In the genomic region with DNA sequence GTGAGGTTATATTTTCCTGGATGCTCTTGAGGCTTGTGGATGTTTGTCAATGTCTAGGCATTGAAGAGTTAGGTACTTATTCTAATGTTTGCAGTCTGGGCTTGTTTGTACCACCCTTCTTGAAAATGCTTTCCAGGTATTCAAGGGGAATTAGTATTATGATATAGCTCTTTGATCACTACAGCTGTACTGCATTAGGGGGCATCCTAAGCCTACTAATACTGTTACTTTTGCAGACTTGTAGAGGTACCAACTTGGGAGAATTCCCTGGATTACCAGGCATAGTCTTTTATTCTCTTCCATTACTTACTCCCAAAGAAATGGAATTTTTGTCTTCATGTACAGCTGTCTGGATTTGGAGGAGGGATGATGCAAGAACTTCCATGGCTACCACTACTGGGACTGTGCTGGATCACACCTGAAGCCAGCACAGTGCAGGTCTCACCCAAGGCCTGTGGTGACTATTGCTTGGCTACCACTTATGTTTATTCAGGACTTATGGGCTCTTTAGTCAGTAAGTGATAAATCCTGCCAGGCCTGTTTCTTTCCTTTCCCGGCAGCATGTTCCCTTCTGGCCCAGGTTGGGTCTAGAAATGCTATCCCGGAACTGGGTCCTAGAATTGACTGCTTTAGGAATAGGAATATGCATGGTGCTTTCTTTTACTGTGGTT, we compare ENCODE assay signal across 19 cellular contexts.
DNase-seq lines count a peak whose midpoint lies in the region; ATAC-seq and TF ChIP-seq lines count a peak whose summit lies in the region.
"Had no signal": no experiment of that assay in that cellular context is flagged by ENCODE, and none has a peak within 500 bp of the region (broad histone marks: within the 10 kb centered on the region; RNA-seq: fewer than 3 reads in every experiment).

No MANE protein-coding gene starts in this region.

- TF ChIP-seq POLR2A in Peyer's patch (IDR thresholded peaks at IDR 0.05): no peak
- TF ChIP-seq POLR2A in thyroid gland (IDR thresholded peaks at IDR 0.05): no peak

- no peaks in the 10 kb centered on the region for H3F3A ChIP-seq in SK-N-SH (replicated peaks; ENCODE audit: insufficient read depth)

- CTCF ChIA-PET in SK-N-SH (lab: Yijun Ruan, JAX): interaction anchor here (1.2 kb wide), 1 partner anchor 586 kb away, joined by 3 read pairs; no protein-coding TSS in a partner anchor

- peaks cover 20 to 22% of the 10 kb centered on the region in 2 donors for H3K9me3 Mint-ChIP-seq in natural killer cell

- H3K4me1 ChIP-seq in SK-N-SH (ENCODE audit: control insufficient read depth in 1 of 2, insufficient read depth in 2 of 2, low read depth in 1 of 2, low read length in 1 of 2) (no peaks in the 10 kb centered on the region), Peyer's patch (no peaks in the 10 kb centered on the region), thyroid gland (no peaks in the 10 kb centered on the region)
- H3K4me1 ChIP-seq: BLaER1 treated with 17β-estradiol and CSF1 and Interleukin-3, amounts not matched to agents 10 nM and 100 nM had no signal

- DNase-seq in SK-N-SH (no peak), LNCaP clone FGC (ENCODE audit: low read depth) (peak; percentile 26), epithelial cell of prostate (ENCODE audit: low read depth, low spot score) (peak; percentile 2), natural killer cell (no peak), Peyer's patch (no peak), thyroid gland (no peak)
- DNase-seq: 8988T; CD4-positive, CD25-positive, alpha-beta regulatory T cell; CD8-positive, alpha-beta memory T cell; COR-L47; DMS 273 treated with DMSO at 0.1 percent for 48 hours; DMS79; GDM1; GM23248; H7; KG1 had no signal

- no peaks in the 10 kb centered on the region for H3K4me1 Mint-ChIP-seq in natural killer cell
- H3K4me1 Mint-ChIP-seq: B cell; CD4-positive, CD25-positive, alpha-beta regulatory T cell; CD8-positive, alpha-beta memory T cell had no signal

- no peaks in the 10 kb centered on the region for H4K20me1 ChIP-seq in SK-N-SH (ENCODE audit: insufficient read depth)
- H4K20me1 ChIP-seq: BLaER1 treated with 17β-estradiol and CSF1 and Interleukin-3, amounts not matched to agents 10 nM and 100 nM had no signal

- no peak overlapping the region for H3K4me3 ChIP-seq in SK-N-SH (ENCODE audit: low read depth in 2 of 2, low read length in 1 of 2)
- no peak overlapping the region for H3K4me3 ChIP-seq in LNCaP clone FGC (ENCODE audit: low read depth, low read length)
- H3K4me3 ChIP-seq in Peyer's patch: no peak overlapping the region
- H3K4me3 ChIP-seq in thyroid gland (replicated peaks in 1 of 3): no peak overlapping the region
- H3K4me3 ChIP-seq: BLaER1 treated with 17β-estradiol and CSF1 and Interleukin-3, amounts not matched to agents 10 nM and 100 nM; GM23248 had no signal

- 28% methylated on average over 2 of the region's 2 CpGs for WGBS in SK-N-SH (ENCODE audit: low lambda C conversion rate)
- 88 to 89% methylated on average over 2 of the region's 2 CpGs for WGBS in thyroid gland, 2 donors

- TF ChIP-seq CTCF in SK-N-SH (IDR thresholded peaks at IDR 0.05) (no peak), LNCaP clone FGC (IDR thresholded peaks at IDR 0.05; ENCODE audit: control insufficient read depth, extremely low read depth, insufficient read depth) (no peak), natural killer cell (IDR thresholded peaks at IDR 0.05) (no peak), Peyer's patch (IDR thresholded peaks at IDR 0.05) (no peak), thyroid gland (IDR thresholded peaks at IDR 0.05) (no peak)

- intact Hi-C loops in natural killer cell (cut with micrococcal nuclease) (no loop called here), thyroid gland (cut with DNase I) (no loop called here)

- peaks cover 7% of the 10 kb centered on the region for H3K36me3 Mint-ChIP-seq in natural killer cell
- H3K36me3 Mint-ChIP-seq: CD4-positive, CD25-positive, alpha-beta regulatory T cell had no signal

- POLR2A ChIA-PET in SK-N-SH (lab: Yijun Ruan, JAX): no interaction called here

- no peak overlapping the region for H3K9ac ChIP-seq in SK-N-SH
- H3K9ac ChIP-seq: BLaER1 treated with 17β-estradiol and CSF1 and Interleukin-3, amounts not matched to agents 10 nM and 100 nM; GM23248 had no signal

- H3K9me2 ChIP-seq in SK-N-SH: no peaks in the 10 kb centered on the region

- H3K79me2 ChIP-seq in SK-N-SH (ENCODE audit: insufficient read depth): no peaks in the 10 kb centered on the region

- H3K27ac ChIP-seq in SK-N-SH (ENCODE audit: low read depth in 2 of 2, low read length in 1 of 2) (no peak overlapping the region), epithelial cell of prostate (no peak overlapping the region), Peyer's patch (no peak overlapping the region), thyroid gland (no peak overlapping the region)
- H3K27ac ChIP-seq: BLaER1 treated with 17β-estradiol and CSF1 and Interleukin-3, amounts not matched to agents 10 nM and 100 nM; GM23248 had no signal

- 0 out of 2 replicates have a peak, but pooled peaks have one; percentile 7 for TF ChIP-seq RAD21 in SK-N-SH (IDR thresholded peaks at IDR 0.05; ENCODE audit: low read length)

- no peak overlapping the region for H3K4me3 Mint-ChIP-seq in natural killer cell
- H3K4me3 Mint-ChIP-seq: B cell; CD4-positive, CD25-positive, alpha-beta regulatory T cell; CD8-positive, alpha-beta memory T cell had no signal

- no peaks in the 10 kb centered on the region for H3K27me3 ChIP-seq in SK-N-SH (ENCODE audit: insufficient read depth)
- H3K27me3 ChIP-seq in Peyer's patch: no peaks in the 10 kb centered on the region
- no peaks in the 10 kb centered on the region for H3K27me3 ChIP-seq in thyroid gland
- H3K27me3 ChIP-seq: BLaER1 treated with 17β-estradiol and CSF1 and Interleukin-3, amounts not matched to agents 10 nM and 100 nM had no signal

- H3K27me3 Mint-ChIP-seq in natural killer cell (ENCODE audit: low read depth in 2 of 2): no peaks in the 10 kb centered on the region
- H3K27me3 Mint-ChIP-seq: B cell; CD4-positive, CD25-positive, alpha-beta regulatory T cell; CD8-positive, alpha-beta memory T cell had no signal

- ATAC-seq in SK-N-SH treated with all-trans-retinoic acid at 6 μM for 48 hours: no peak
- ATAC-seq in natural killer cell: no peak

- H3K27ac Mint-ChIP-seq in natural killer cell: no peak overlapping the region
- H3K27ac Mint-ChIP-seq: B cell; CD8-positive, alpha-beta memory T cell had no signal

- H3K9me3 ChIP-seq in SK-N-SH (no peaks in the 10 kb centered on the region), Peyer's patch (peaks cover 0 to 6% (median 0%) of the 10 kb centered on the region in 4 donors), thyroid gland (no peaks in the 10 kb centered on the region)

- H2AFZ ChIP-seq in SK-N-SH (ENCODE audit: low read depth): no peak overlapping the region
- H2AFZ ChIP-seq: GM23248 had no signal

- no peak for TF ChIP-seq EP300 in SK-N-SH (IDR thresholded peaks at IDR 0.05; ENCODE audit: borderline replicate concordance in 1 of 2, low read depth in 1 of 2, low read length in 1 of 2)

- H3K36me3 ChIP-seq in SK-N-SH (replicated peaks in 1 of 2; ENCODE audit: control insufficient read depth in 1 of 2, insufficient read depth in 2 of 2, low read length in 1 of 2) (no peaks in the 10 kb centered on the region), Peyer's patch (no peaks in the 10 kb centered on the region), thyroid gland (no peaks in the 10 kb centered on the region)
- H3K36me3 ChIP-seq: BLaER1 treated with 17β-estradiol and CSF1 and Interleukin-3, amounts not matched to agents 10 nM and 100 nM had no signal

- H3K4me2 ChIP-seq in SK-N-SH: no peak overlapping the region
- H3K4me2 ChIP-seq: BLaER1 treated with 17β-estradiol and CSF1 and Interleukin-3, amounts not matched to agents 10 nM and 100 nM had no signal

TF ChIP-seq in SK-N-SH, 30 proteins besides CTCF, POLR2A, EP300 and RAD21 (continues in another document):
- TF ChIP-seq FOXM1 (IDR thresholded peaks at IDR 0.05; ENCODE audit: low read depth) (no peak), MXI1 (IDR thresholded peaks at IDR 0.05; ENCODE audit: low read depth, low read length) (no peak), GABPA (IDR thresholded peaks at IDR 0.05; ENCODE audit: low read depth) (no peak), RXRA (IDR thresholded peaks at IDR 0.05; ENCODE audit: borderline replicate concordance, low read depth) (no peak)
- TF ChIP-seq, protein P1, sequence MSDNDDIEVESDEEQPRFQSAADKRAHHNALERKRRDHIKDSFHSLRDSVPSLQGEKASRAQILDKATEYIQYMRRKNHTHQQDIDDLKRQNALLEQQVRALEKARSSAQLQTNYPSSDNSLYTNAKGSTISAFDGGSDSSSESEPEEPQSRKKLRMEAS (IDR thresholded peaks at IDR 0.05; ENCODE audit: low read depth): no peak

TF ChIP-seq in SK-N-SH treated with all-trans-retinoic acid at 6 μM for 48 hours, 23 proteins besides CTCF, POLR2A, EP300 and RAD21 (continues in another document):
- TF ChIP-seq PATZ1 (CRISPR knock-in tag; IDR thresholded peaks at IDR 0.05; ENCODE audit: borderline replicate concordance) (no peak), BACH2 (CRISPR knock-in tag; IDR thresholded peaks at IDR 0.05; ENCODE audit: borderline replicate concordance) (no peak), ISL1 (CRISPR knock-in tag; IDR thresholded peaks at IDR 0.05) (no peak), ZNF8 (CRISPR knock-in tag; IDR thresholded peaks at IDR 0.05) (no peak), ZFP3 (CRISPR knock-in tag; IDR thresholded peaks at IDR 0.05) (no peak), PPARA (CRISPR knock-in tag; IDR thresholded peaks at IDR 0.05; ENCODE audit: borderline replicate concordance) (no peak)

Comparison
In these comparisons a context has a peak if more than half of its experiments do, and no peak if none do; other contexts are left out.
1. DNase-seq: peak in LNCaP clone FGC (single experiment) and epithelial cell of prostate (single experiment); none in SK-N-SH (single experiment), natural killer cell (single experiment), Peyer's patch (0 of 3) and thyroid gland (0 of 2).